12 cellular contexts compared by ENCODE assay signal in genomic region chr12:46456356-46457334, GRCh38.
DNase-seq lines count a peak whose midpoint lies in the region; ATAC-seq and TF ChIP-seq lines count a peak whose summit lies in the region.
"Had no signal": no experiment of that assay in that cellular context is flagged by ENCODE, and none has a peak within 500 bp of the region (broad histone marks: within the 10 kb centered on the region; RNA-seq: fewer than 3 reads in every experiment).

No MANE protein-coding gene starts in this region.

- no peak for TF ChIP-seq EP300 in Ishikawa (IDR thresholded peaks at IDR 0.05; ENCODE audit: borderline replicate concordance)

- TF ChIP-seq RAD21 in Ishikawa (IDR thresholded peaks at IDR 0.05; ENCODE audit: low read depth): 0 out of 2 replicates have a peak, but pooled peaks have one; percentile 20

- intact Hi-C loops in CD4-positive, alpha-beta memory T cell (cut with micrococcal nuclease): no loop called here

- H3K27me3 ChIP-seq in CD4-positive, alpha-beta memory T cell (ENCODE audit: insufficient read depth, low read length): no peaks in the 10 kb centered on the region
- H3K27me3 ChIP-seq: colonic mucosa, heart left ventricle had no signal

- no peak overlapping the region for H3K27ac ChIP-seq in CD4-positive, alpha-beta memory T cell (ENCODE audit: low read depth, low read length)
- H3K27ac ChIP-seq in substantia nigra (ENCODE audit: low read depth, low read length, poor library complexity, severe bottlenecking): no peak overlapping the region
- H3K27ac ChIP-seq: colonic mucosa, heart left ventricle had no signal

- H3K4me1 Mint-ChIP-seq in CD4-positive, alpha-beta memory T cell: peaks cover 51 to 68% (median 60%) of the 10 kb centered on the region in 4 donors
- peaks cover 61% of the 10 kb centered on the region for H3K4me1 Mint-ChIP-seq in activated naive CD8-positive, alpha-beta T cell treated with anti-CD3 and anti-CD28 coated beads for 36 hours
- H3K4me1 Mint-ChIP-seq in naive thymus-derived CD8-positive, alpha-beta T cell: peaks cover 44 to 75% (median 69%) of the 10 kb centered on the region in 4 donors

- H3K36me3 Mint-ChIP-seq in CD4-positive, alpha-beta memory T cell: no peaks in the 10 kb centered on the region
- peaks cover 7% of the 10 kb centered on the region for H3K36me3 Mint-ChIP-seq in activated naive CD8-positive, alpha-beta T cell treated with anti-CD3 and anti-CD28 coated beads for 36 hours
- H3K36me3 Mint-ChIP-seq in naive thymus-derived CD8-positive, alpha-beta T cell: no peaks in the 10 kb centered on the region

- H3K9me3 Mint-ChIP-seq in CD4-positive, alpha-beta memory T cell: no peaks in the 10 kb centered on the region
- H3K9me3 Mint-ChIP-seq in activated naive CD8-positive, alpha-beta T cell treated with anti-CD3 and anti-CD28 coated beads for 36 hours: peaks cover 5% of the 10 kb centered on the region
- H3K9me3 Mint-ChIP-seq in naive thymus-derived CD8-positive, alpha-beta T cell: no peaks in the 10 kb centered on the region
- H3K9me3 Mint-ChIP-seq: memory B cell had no signal

- H3K27me3 Mint-ChIP-seq in CD4-positive, alpha-beta memory T cell: no peaks in the 10 kb centered on the region
- no peaks in the 10 kb centered on the region for H3K27me3 Mint-ChIP-seq in activated naive CD8-positive, alpha-beta T cell treated with anti-CD3 and anti-CD28 coated beads for 36 hours
- H3K27me3 Mint-ChIP-seq in naive thymus-derived CD8-positive, alpha-beta T cell: no peaks in the 10 kb centered on the region
- H3K27me3 Mint-ChIP-seq: memory B cell had no signal

- CTCF ChIA-PET in CD4-positive, alpha-beta memory T cell (lab: Charles Lee; ENCODE audit: partially characterized antibody): no interaction called here

- DNase-seq in CD4-positive, alpha-beta memory T cell: no peak
- no peak for DNase-seq in activated naive CD8-positive, alpha-beta T cell treated with anti-CD3 and anti-CD28 coated beads for 36 hours
- no peak for DNase-seq in naive thymus-derived CD8-positive, alpha-beta T cell
- DNase-seq in SHP77 treated with DMSO at 0.1 percent for 48 hours (lab: John Stamatoyannopoulos, UW) (no peak), globus pallidus (ENCODE audit: low spot score) (no peak), RKO (ENCODE audit: low spot score) (no peak), substantia nigra (lab: John Stamatoyannopoulos, UW) (no peak)
- DNase-seq: colonic mucosa, DND-41, heart left ventricle had no signal

- POLR2A ChIA-PET in CD4-positive, alpha-beta memory T cell (lab: Charles Lee; ENCODE audit: partially characterized antibody): interaction anchor here (1.0 to 1.7 kb wide), 2 partner anchors 72 to 1352 kb away, joined by 3 to 6 read pairs; no protein-coding TSS in a partner anchor
- POLR2A ChIA-PET in naive thymus-derived CD8-positive, alpha-beta T cell (lab: Charles Lee): interaction anchor here (1.7 kb wide), 1 partner anchor 73 kb away, joined by 5 read pairs; no protein-coding TSS in a partner anchor

- H3K4me3 Mint-ChIP-seq in CD4-positive, alpha-beta memory T cell: peak overlapping the region in 5 of 8 donors; percentile 18 to 81 (median 40)
- H3K4me3 Mint-ChIP-seq in activated naive CD8-positive, alpha-beta T cell treated with anti-CD3 and anti-CD28 coated beads for 36 hours: peak overlapping the region; percentile 38
- H3K4me3 Mint-ChIP-seq in naive thymus-derived CD8-positive, alpha-beta T cell: peak overlapping the region in 9 of 10 donors; percentile 23 to 84 (median 64)
- H3K4me3 Mint-ChIP-seq: memory B cell had no signal

- no peaks in the 10 kb centered on the region for H3K36me3 ChIP-seq in CD4-positive, alpha-beta memory T cell (ENCODE audit: insufficient read depth, low read length)
- H3K36me3 ChIP-seq: colonic mucosa, heart left ventricle had no signal

- H3K27ac Mint-ChIP-seq in CD4-positive, alpha-beta memory T cell: peak overlapping the region in 4 of 7 donors; percentile 1 to 90 (median 34)
- peak overlapping the region; percentile 64 for H3K27ac Mint-ChIP-seq in activated naive CD8-positive, alpha-beta T cell treated with anti-CD3 and anti-CD28 coated beads for 36 hours
- H3K27ac Mint-ChIP-seq in naive thymus-derived CD8-positive, alpha-beta T cell: peak overlapping the region in 8 of 10 donors; percentile 14 to 93 (median 87)

- H3K4me3 ChIP-seq in CD4-positive, alpha-beta memory T cell (ENCODE audit: low read length in 2 of 2): no peak overlapping the region
- H3K4me3 ChIP-seq: colonic mucosa, heart left ventricle had no signal

- ATAC-seq in naive thymus-derived CD8-positive, alpha-beta T cell: no peak
- ATAC-seq: heart left ventricle had no signal

- peaks cover 59% of the 10 kb centered on the region for H3K4me1 ChIP-seq in CD4-positive, alpha-beta memory T cell (ENCODE audit: insufficient read depth, low read length)

- H3K9me3 ChIP-seq in CD4-positive, alpha-beta memory T cell (ENCODE audit: control insufficient read depth in 1 of 2, low read length in 2 of 2): no peaks in the 10 kb centered on the region
- H3K9me3 ChIP-seq: colonic mucosa, heart left ventricle had no signal

TF ChIP-seq in Ishikawa, 13 proteins besides CTCF, POLR2A, EP300 and RAD21:
- no peak for TF ChIP-seq TEAD4 (IDR thresholded peaks at IDR 0.05)
- TF ChIP-seq, protein P1, sequence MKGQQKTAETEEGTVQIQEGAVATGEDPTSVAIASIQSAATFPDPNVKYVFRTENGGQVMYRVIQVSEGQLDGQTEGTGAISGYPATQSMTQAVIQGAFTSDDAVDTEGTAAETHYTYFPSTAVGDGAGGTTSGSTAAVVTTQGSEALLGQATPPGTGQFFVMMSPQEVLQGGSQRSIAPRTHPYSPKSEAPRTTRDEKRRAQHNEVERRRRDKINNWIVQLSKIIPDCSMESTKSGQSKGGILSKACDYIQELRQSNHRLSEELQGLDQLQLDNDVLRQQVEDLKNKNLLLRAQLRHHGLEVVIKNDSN (IDR thresholded peaks at IDR 0.05): 0 out of 2 replicates have a peak, but pooled peaks have one; percentile 17

Comparison
In these comparisons a context has a peak if more than half of its experiments do, and no peak if none do; other contexts are left out.
1. H3K27ac Mint-ChIP-seq: peak in every context shown above with its lines; median percentile 87 in naive thymus-derived CD8-positive, alpha-beta T cell; 64 in activated naive CD8-positive, alpha-beta T cell treated with anti-CD3 and anti-CD28 coated beads for 36 hours; 34 in CD4-positive, alpha-beta memory T cell.